In the genomic region with DNA sequence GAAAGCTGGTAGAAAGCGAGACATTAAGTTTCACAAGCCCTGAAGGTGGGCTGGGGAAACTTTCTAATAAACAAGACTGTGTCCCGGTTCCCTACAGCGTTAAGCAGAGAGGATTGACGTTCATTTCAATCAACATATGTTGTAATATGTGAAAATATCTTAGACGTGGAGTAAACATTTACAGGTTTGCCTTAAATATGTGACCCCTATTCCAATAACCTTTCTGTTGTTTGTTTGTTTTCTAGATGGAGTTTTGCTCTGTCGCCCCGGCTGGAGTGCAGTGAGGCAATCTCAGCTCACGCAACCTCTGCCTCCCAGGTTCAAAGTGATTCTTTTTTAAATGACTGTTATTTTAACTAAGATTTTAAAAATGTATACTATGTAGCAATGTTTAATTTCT, we compare ENCODE assay signal across 15 cellular contexts.
DNase-seq lines count a peak whose midpoint lies in the region; ATAC-seq, FAIRE-seq and TF ChIP-seq lines count a peak whose summit lies in the region.
"Had no signal": no experiment of that assay in that cellular context is flagged by ENCODE, and none has a peak within 500 bp of the region (broad histone marks: within the 10 kb centered on the region; RNA-seq: fewer than 3 reads in every experiment).

No MANE protein-coding gene starts in this region.

- no peak overlapping the region for H2AFZ ChIP-seq in IMR-90 (replicated peaks; ENCODE audit: low read length, poor library complexity)
- peak overlapping the region; percentile 22 for H2AFZ ChIP-seq in fibroblast of lung (ENCODE audit: low read length)
- no peak overlapping the region for H2AFZ ChIP-seq in HepG2 (ENCODE audit: low read length)
- H2AFZ ChIP-seq in smooth muscle cell (ENCODE audit: low read depth) = peak overlapping the region; percentile 68

- no peak overlapping the region for H3K27ac Mint-ChIP-seq in activated naive CD8-positive, alpha-beta T cell treated with anti-CD3 and anti-CD28 coated beads, Interleukin-2, amount 50 U/mL, for 24 hours
- H3K27ac Mint-ChIP-seq in stimulated activated memory B cell treated with anti-CD40 and anti-IgM and Interleukin-4, amounts not matched to agents 10 μg/mL and 1 μg/mL and 100 μg/mL, for 72 hours = no peak overlapping the region
- no peak overlapping the region for H3K27ac Mint-ChIP-seq in activated T-helper 2 cell treated with anti-CD3 and anti-CD28 coated beads, Interferon-gamma antibody, Interleukin-2, Interleukin-4, amounts not matched to agents 10 μg/mL and 5 μg/mL and 100 μg/mL, durations not matched to agents 14 hours and 24 hours and 36 hours
- H3K27ac Mint-ChIP-seq: B cell; CD4-positive, alpha-beta memory T cell had no signal

- H3K4me1 Mint-ChIP-seq in activated naive CD8-positive, alpha-beta T cell treated with anti-CD3 and anti-CD28 coated beads, Interleukin-2, amount 50 U/mL, for 24 hours = no peaks in the 10 kb centered on the region
- no peaks in the 10 kb centered on the region for H3K4me1 Mint-ChIP-seq in stimulated activated memory B cell treated with anti-CD40 and anti-IgM and Interleukin-4, amounts not matched to agents 10 μg/mL and 1 μg/mL and 100 μg/mL, for 72 hours
- no peaks in the 10 kb centered on the region for H3K4me1 Mint-ChIP-seq in activated T-helper 2 cell treated with anti-CD3 and anti-CD28 coated beads, Interferon-gamma antibody, Interleukin-2, Interleukin-4, amounts not matched to agents 10 μg/mL and 5 μg/mL and 100 μg/mL, durations not matched to agents 14 hours and 24 hours and 36 hours (ENCODE audit: low read depth)
- H3K4me1 Mint-ChIP-seq: B cell; CD4-positive, alpha-beta memory T cell had no signal

- TF ChIP-seq CTCF in IMR-90 (conservative IDR thresholded peaks at IDR 0.05; ENCODE audit: low read depth, low read length) (no peak), fibroblast of lung (conservative IDR thresholded peaks at IDR 0.05 in 1 of 2, IDR thresholded peaks at IDR 0.05 in 1 of 2; ENCODE audit: low read depth in 1 of 2, low read length in 2 of 2) (no peak), HepG2 (CRISPR knock-in tag; IDR thresholded peaks at IDR 0.05) (no peak), smooth muscle cell (IDR thresholded peaks at IDR 0.05; ENCODE audit: borderline replicate concordance, insufficient read depth, poor library complexity, severe bottlenecking) (no peak)

- H3K4me1 ChIP-seq in IMR-90 (ENCODE audit: control insufficient read depth, insufficient read depth, low read length) (no peaks in the 10 kb centered on the region; the same call in 1 of the 2 replicates), fibroblast of lung (ENCODE audit: control insufficient read depth, extremely low read depth, insufficient read depth, low read length) (peaks cover 4% of the 10 kb centered on the region), HepG2 (ENCODE audit: insufficient read depth, low read length) (no peaks in the 10 kb centered on the region), smooth muscle cell (ENCODE audit: low read depth) (no peaks in the 10 kb centered on the region)

- H4K91ac ChIP-seq in IMR-90 (ENCODE audit: insufficient read depth, low read depth, low read length) = no peak overlapping the region

- ATAC-seq in IMR-90 (ENCODE audit: low read depth) = no peak
- peak; percentile 63 for ATAC-seq in HepG2
- ATAC-seq in activated naive CD8-positive, alpha-beta T cell treated with anti-CD3 and anti-CD28 coated beads, Interleukin-2, amount 50 U/mL, for 24 hours = no peak
- ATAC-seq in stimulated activated memory B cell treated with anti-CD40 and anti-IgM and Interleukin-4, amounts not matched to agents 10 μg/mL and 1 μg/mL and 100 μg/mL, for 72 hours = no peak

- H4K8ac ChIP-seq in IMR-90 (ENCODE audit: low read depth in 2 of 2, low read length in 2 of 2) = 0 out of 4 replicates have a peak overlapping the region, but pooled peaks of 1 of the 2 experiments have one; percentile 34

- H3K14ac ChIP-seq in IMR-90 (replicated peaks; ENCODE audit: low read depth, low read length) = peak overlapping the region; percentile 69

- intact Hi-C loops in IMR-90 (cut with micrococcal nuclease) (no loop called here), HepG2 (cut with micrococcal nuclease; ENCODE audit: unreplicated experiment) (no loop called here)
- intact Hi-C loops in activated T-helper 2 cell treated with anti-CD3 and anti-CD28 coated beads, Interferon-gamma antibody, Interleukin-2, Interleukin-4, amounts not matched to agents 10 μg/mL and 5 μg/mL and 100 μg/mL, durations not matched to agents 14 hours and 24 hours and 36 hours (cut with micrococcal nuclease) = no loop called here

- H4K5ac ChIP-seq in IMR-90 (ENCODE audit: low read depth, low read length) = no peak overlapping the region; the same call in 1 of the 2 replicates

- H3K79me2 ChIP-seq in fibroblast of lung (ENCODE audit: control insufficient read depth, insufficient read depth, low read length) (no peaks in the 10 kb centered on the region), HepG2 (ENCODE audit: insufficient read depth, low read length) (no peaks in the 10 kb centered on the region), smooth muscle cell (ENCODE audit: low read depth) (no peaks in the 10 kb centered on the region)

- no peaks in the 10 kb centered on the region for H3K27me3 Mint-ChIP-seq in activated naive CD8-positive, alpha-beta T cell treated with anti-CD3 and anti-CD28 coated beads, Interleukin-2, amount 50 U/mL, for 24 hours
- no peaks in the 10 kb centered on the region for H3K27me3 Mint-ChIP-seq in stimulated activated memory B cell treated with anti-CD40 and anti-IgM and Interleukin-4, amounts not matched to agents 10 μg/mL and 1 μg/mL and 100 μg/mL, for 72 hours
- no peaks in the 10 kb centered on the region for H3K27me3 Mint-ChIP-seq in activated T-helper 2 cell treated with anti-CD3 and anti-CD28 coated beads, Interferon-gamma antibody, Interleukin-2, Interleukin-4, amounts not matched to agents 10 μg/mL and 5 μg/mL and 100 μg/mL, durations not matched to agents 14 hours and 24 hours and 36 hours (ENCODE audit: low read depth)
- H3K27me3 Mint-ChIP-seq: B cell; CD4-positive, alpha-beta memory T cell had no signal

- H3K27ac ChIP-seq in IMR-90 (ENCODE audit: insufficient read depth, low read length) (no peak overlapping the region), fibroblast of lung (ENCODE audit: insufficient read depth, low read length) (no peak overlapping the region), HepG2 (ENCODE audit: extremely low read length, insufficient read depth, low read length) (no peak overlapping the region), smooth muscle cell (ENCODE audit: low read depth) (peak overlapping the region; percentile 20)
- H3K27ac ChIP-seq: C4-2B had no signal

- no peak for TF ChIP-seq EP300 in HepG2 (IDR thresholded peaks at IDR 0.05; ENCODE audit: low read depth in 2 of 2, low read length in 2 of 2)
- TF ChIP-seq EP300 in HepG2 (CRISPR knock-in tag; IDR thresholded peaks at IDR 0.05; ENCODE audit: borderline replicate concordance) = no peak

- H2BK5ac ChIP-seq in IMR-90 (ENCODE audit: low read depth, low read length, poor library complexity, severe bottlenecking) = peak overlapping the region; percentile 29

- H3K9ac ChIP-seq in IMR-90 (ENCODE audit: low read depth, low read length) (no peak overlapping the region; the same call in 1 of the 2 replicates), fibroblast of lung (ENCODE audit: insufficient read depth, low read length) (no peak overlapping the region), HepG2 (ENCODE audit: insufficient read depth, low read depth, low read length) (no peak overlapping the region), smooth muscle cell (ENCODE audit: low read depth) (no peak overlapping the region)

- FAIRE-seq in HepG2 (lab: Jason Lieb, UNC) = no peak
- FAIRE-seq: A204.1, D721Med had no signal

- H3K56ac ChIP-seq in IMR-90 (ENCODE audit: extremely low read depth, insufficient read depth, low read length) = 0 out of 2 replicates have a peak overlapping the region, but pooled peaks have one; percentile 16

- no TSS peak for BruUV-seq in IMR-90 (replicated peaks; lab: Mats Ljungman, UMichigan)
- no TSS peak for BruUV-seq in HepG2 (replicated peaks; lab: Mats Ljungman, UMichigan)

- H3K9me1 ChIP-seq in IMR-90 (ENCODE audit: insufficient read depth, low read length) = no peaks in the 10 kb centered on the region

- H3K4me3 ChIP-seq in IMR-90 (ENCODE audit: insufficient read depth, low read depth, low read length) (no peak overlapping the region), fibroblast of lung (replicated peaks in 1 of 4; ENCODE audit: control extremely low read depth in 1 of 4, insufficient read depth in 1 of 4, low read depth in 3 of 4, low read length in 4 of 4) (no peak overlapping the region), HepG2 (replicated peaks in 1 of 3; ENCODE audit: insufficient read depth in 1 of 3, low read depth in 2 of 3, low read length in 3 of 3) (no peak overlapping the region), smooth muscle cell (no peak overlapping the region)

- H3K18ac ChIP-seq in IMR-90 (ENCODE audit: low read depth, low read length) = peak overlapping the region; percentile 9; the same call in 1 of the 2 replicates

- no peak for TF ChIP-seq RAD21 in IMR-90 (IDR thresholded peaks at IDR 0.05; ENCODE audit: low read length)
- TF ChIP-seq RAD21 in HepG2 (CRISPR knock-in tag; IDR thresholded peaks at IDR 0.05) = no peak

- no peak overlapping the region for H2BK15ac ChIP-seq in IMR-90 (ENCODE audit: low read depth, low read length)

- 0% methylated on average over 1 of the region's 8 CpGs; no CpG with 5 or more reads in 1 of the 2 experiments for WGBS in IMR-90 (ENCODE audit: extremely low coverage in 2 of 2, insufficient read length in 1 of 2), 2 experiments
- WGBS in HepG2 (ENCODE audit: low lambda C conversion rate) = 5% methylated on average over 8 of the region's 8 CpGs
- WGBS in smooth muscle cell (ENCODE audit: low lambda C conversion rate) = 70% methylated on average over 8 of the region's 8 CpGs

- DNase-seq in IMR-90 (no peak), fibroblast of lung (ENCODE audit: low read depth in 2 of 2) (no peak), HepG2 (ENCODE audit: low spot score) (no peak), smooth muscle cell (lab: John Stamatoyannopoulos, UW; ENCODE audit: unreplicated experiment) (no peak)
- DNase-seq in activated naive CD8-positive, alpha-beta T cell treated with anti-CD3 and anti-CD28 coated beads, Interleukin-2, amount 50 U/mL, for 24 hours = no peak
- no peak for DNase-seq in activated T-helper 2 cell treated with anti-CD3 and anti-CD28 coated beads, Interferon-gamma antibody, Interleukin-2, Interleukin-4, amounts not matched to agents 10 μg/mL and 5 μg/mL and 100 μg/mL, durations not matched to agents 14 hours and 24 hours and 36 hours (ENCODE audit: low spot score)
- DNase-seq: CD4-positive, alpha-beta memory T cell; DMS53; GF-D8; H7 had no signal

- H3K4ac ChIP-seq in IMR-90 (ENCODE audit: low read depth, low read length) = peak overlapping the region; percentile 20; the same call in 1 of the 2 replicates

- no peaks in the 10 kb centered on the region for H3K36me3 ChIP-seq in IMR-90 (ENCODE audit: control insufficient read depth, insufficient read depth, low read length)
- H3K36me3 ChIP-seq in fibroblast of lung (ENCODE audit: control insufficient read depth, insufficient read depth, low read length) = no peaks in the 10 kb centered on the region
- H3K36me3 ChIP-seq in HepG2 (replicated peaks in 1 of 2; ENCODE audit: control insufficient read depth in 1 of 2, insufficient read depth in 2 of 2, low read length in 2 of 2) = no peaks in the 10 kb centered on the region
- H3K36me3 ChIP-seq in smooth muscle cell (ENCODE audit: low read depth) = no peaks in the 10 kb centered on the region

- H3K9me3 ChIP-seq in IMR-90 (ENCODE audit: control insufficient read depth, insufficient read depth, low read length) (no peaks in the 10 kb centered on the region), fibroblast of lung (ENCODE audit: control insufficient read depth, insufficient read depth, low read depth, low read length) (no peaks in the 10 kb centered on the region), HepG2 (ENCODE audit: low read length) (no peaks in the 10 kb centered on the region), smooth muscle cell (replicated peaks; ENCODE audit: low read depth) (no peaks in the 10 kb centered on the region)

- H2BK20ac ChIP-seq in IMR-90 (ENCODE audit: low read depth, low read length) = peak overlapping the region; percentile 74

- no peak overlapping the region for H2AK5ac ChIP-seq in IMR-90 (ENCODE audit: low read depth, low read length)

- H3K4me3 Mint-ChIP-seq in activated naive CD8-positive, alpha-beta T cell treated with anti-CD3 and anti-CD28 coated beads, Interleukin-2, amount 50 U/mL, for 24 hours = no peak overlapping the region
- no peak overlapping the region for H3K4me3 Mint-ChIP-seq in stimulated activated memory B cell treated with anti-CD40 and anti-IgM and Interleukin-4, amounts not matched to agents 10 μg/mL and 1 μg/mL and 100 μg/mL, for 72 hours
- H3K4me3 Mint-ChIP-seq in activated T-helper 2 cell treated with anti-CD3 and anti-CD28 coated beads, Interferon-gamma antibody, Interleukin-2, Interleukin-4, amounts not matched to agents 10 μg/mL and 5 μg/mL and 100 μg/mL, durations not matched to agents 14 hours and 24 hours and 36 hours (ENCODE audit: low read depth) = no peak overlapping the region
- H3K4me3 Mint-ChIP-seq: B cell; CD4-positive, alpha-beta memory T cell had no signal

- dilution Hi-C loops in IMR-90 (cut with HindIII; ENCODE audit: low sequenced_read_pairs, unreplicated experiment) = no loop called here

- peaks cover 3% of the 10 kb centered on the region for H3F3A ChIP-seq in smooth muscle cell (ENCODE audit: low read depth)

- H3K36me3 Mint-ChIP-seq in activated naive CD8-positive, alpha-beta T cell treated with anti-CD3 and anti-CD28 coated beads, Interleukin-2, amount 50 U/mL, for 24 hours (ENCODE audit: low read depth) = no peaks in the 10 kb centered on the region
- H3K36me3 Mint-ChIP-seq in stimulated activated memory B cell treated with anti-CD40 and anti-IgM and Interleukin-4, amounts not matched to agents 10 μg/mL and 1 μg/mL and 100 μg/mL, for 72 hours = no peaks in the 10 kb centered on the region
- no peaks in the 10 kb centered on the region for H3K36me3 Mint-ChIP-seq in activated T-helper 2 cell treated with anti-CD3 and anti-CD28 coated beads, Interferon-gamma antibody, Interleukin-2, Interleukin-4, amounts not matched to agents 10 μg/mL and 5 μg/mL and 100 μg/mL, durations not matched to agents 14 hours and 24 hours and 36 hours (ENCODE audit: low read depth)
- H3K36me3 Mint-ChIP-seq: CD4-positive, alpha-beta memory T cell had no signal

- in situ Hi-C loops in IMR-90 (cut with MboI; ENCODE audit: low sequenced_read_pairs) = no loop called here
- in situ Hi-C loops in HepG2 (cut with HindIII; ENCODE audit: extremely low pct_ligation_motif_present, low pct_unique_long_range_greater_than_20kb) = no loop called here

- no peak for TF ChIP-seq POLR2A in IMR-90 (IDR thresholded peaks at IDR 0.05; ENCODE audit: low read depth, low read length)
- no peak for TF ChIP-seq POLR2A in HepG2 (IDR thresholded peaks at IDR 0.05; ENCODE audit: insufficient read depth in 1 of 2, low read depth in 2 of 2, low read length in 2 of 2)

- no peaks in the 10 kb centered on the region for H3K27me3 ChIP-seq in IMR-90 (ENCODE audit: control insufficient read depth, insufficient read depth, low read length)
- H3K27me3 ChIP-seq in fibroblast of lung (ENCODE audit: control insufficient read depth, insufficient read depth, low read length) = no peaks in the 10 kb centered on the region
- H3K27me3 ChIP-seq in HepG2 (ENCODE audit: control insufficient read depth in 1 of 2, insufficient read depth in 2 of 2, low read length in 2 of 2) = no peaks in the 10 kb centered on the region
- no peaks in the 10 kb centered on the region for H3K27me3 ChIP-seq in smooth muscle cell (ENCODE audit: low read depth)

- H4K20me1 ChIP-seq in IMR-90 (ENCODE audit: insufficient read depth, low read length) = no peaks in the 10 kb centered on the region
- no peaks in the 10 kb centered on the region for H4K20me1 ChIP-seq in fibroblast of lung (ENCODE audit: control insufficient read depth, extremely low read depth, insufficient read depth, low read length)
- H4K20me1 ChIP-seq in HepG2 (ENCODE audit: insufficient read depth, low read length) = no peaks in the 10 kb centered on the region
- no peaks in the 10 kb centered on the region for H4K20me1 ChIP-seq in smooth muscle cell (ENCODE audit: low read depth)

- peak overlapping the region; percentile 17 for H3K23ac ChIP-seq in IMR-90 (ENCODE audit: low read depth, low read length)

- H3K9me3 Mint-ChIP-seq in activated naive CD8-positive, alpha-beta T cell treated with anti-CD3 and anti-CD28 coated beads, Interleukin-2, amount 50 U/mL, for 24 hours = no peaks in the 10 kb centered on the region
- H3K9me3 Mint-ChIP-seq in stimulated activated memory B cell treated with anti-CD40 and anti-IgM and Interleukin-4, amounts not matched to agents 10 μg/mL and 1 μg/mL and 100 μg/mL, for 72 hours = peaks cover 3% of the 10 kb centered on the region
- peaks cover 9% of the 10 kb centered on the region for H3K9me3 Mint-ChIP-seq in activated T-helper 2 cell treated with anti-CD3 and anti-CD28 coated beads, Interferon-gamma antibody, Interleukin-2, Interleukin-4, amounts not matched to agents 10 μg/mL and 5 μg/mL and 100 μg/mL, durations not matched to agents 14 hours and 24 hours and 36 hours

- H3K4me2 ChIP-seq in IMR-90 (ENCODE audit: low read depth, low read length) (peak overlapping the region; percentile 55), fibroblast of lung (ENCODE audit: extremely low read depth, insufficient read depth, low read length) (peak overlapping the region; percentile 25), HepG2 (ENCODE audit: low read depth, low read length) (peak overlapping the region; percentile 32; the same call in 1 of the 2 replicates), smooth muscle cell (peak overlapping the region; percentile 51)

- H3K79me1 ChIP-seq in IMR-90 (ENCODE audit: low read depth in 1 of 2, low read length in 2 of 2) = no peaks in the 10 kb centered on the region

- H2BK120ac ChIP-seq in IMR-90 (ENCODE audit: low read depth, low read length) = peak overlapping the region; percentile 67

- CTCF ChIA-PET in IMR-90 (lab: Yijun Ruan, JAX) (no interaction called here), HepG2 (lab: Yijun Ruan, JAX; ENCODE audit: low intra/inter-chr PET ratio, low total read pairs) (no interaction called here)

- H2AK9ac ChIP-seq in IMR-90 (replicated peaks; ENCODE audit: low read depth, low read length, poor library complexity) = no peak overlapping the region

- POLR2A ChIA-PET in IMR-90 (lab: Charles Lee; ENCODE audit: unreplicated experiment) (no interaction called here), HepG2 (lab: Yijun Ruan, JAX) (no interaction called here)

Comparison
In these comparisons a context has a peak if more than half of its experiments do, and no peak if none do; other contexts are left out.
1. H2AFZ ChIP-seq: peak in fibroblast of lung (single experiment) and smooth muscle cell (single experiment); none in IMR-90 (single experiment) and HepG2 (single experiment).
2. Peak in every context shown above with its lines, with median percentiles within 50 percentile points of each other: H3K4me2 ChIP-seq.